Comparison of ENCODE assay signal across 22 cellular contexts in genomic region chr13:51457086-51457485, GRCh38.
"Had no signal": no experiment of that assay in that cellular context is flagged by ENCODE, and none has a peak within 500 bp of the region (broad histone marks: within the 10 kb centered on the region; RNA-seq: fewer than 3 reads in every experiment).

No MANE protein-coding gene starts in this region.

- H3K9me3 Mint-ChIP-seq: stimulated activated memory B cell treated with anti-CD40 and anti-IgM and Interleukin-4, amounts not matched to agents 10 μg/mL and 1 μg/mL and 100 μg/mL, for 72 hours had no signal

- H3K4me2 ChIP-seq: hepatocyte had no signal

- H3K27ac Mint-ChIP-seq: endodermal cell; nephron progenitor cell; stimulated activated memory B cell treated with anti-CD40 and anti-IgM and Interleukin-4, amounts not matched to agents 10 μg/mL and 1 μg/mL and 100 μg/mL, for 72 hours; stimulated activated naive CD8-positive, alpha-beta T cell treated with anti-CD3 and anti-CD28 coated beads, Interleukin-15, Interleukin-2, amounts not matched to agents 100 ng/mL and 50 ng/mL, for 24 hours had no signal

- H2AFZ ChIP-seq: hepatocyte had no signal

- DNase-seq: dermis blood vessel endothelial cell; endodermal cell; foreskin melanocyte; head of caudate nucleus; left colon; left ventricle myocardium superior; mesenchymal stem cell; midbrain; nephron progenitor cell; stimulated activated CD4-positive, alpha-beta T cell treated with anti-CD3 and anti-CD28 coated beads, Interleukin-15, amount 100 ng/mL, for 24 hours; stimulated activated CD4-positive, alpha-beta T cell treated with anti-CD3 and anti-CD28 coated beads, Interleukin-1b, Interleukin-23, amount 100 ng/mL, for 48 hours; stimulated activated CD4-positive, alpha-beta T cell treated with anti-CD3 and anti-CD28 coated beads, Interleukin-4, amount 100 ng/mL, for 24 hours; testis; upper lobe of right lung had no signal

- H3K27ac ChIP-seq: hepatocyte, spleen, testis, tibial nerve, upper lobe of right lung, vagina had no signal

- H3K27me3 ChIP-seq: hepatocyte, spleen, testis, tibial nerve, upper lobe of right lung, vagina had no signal

- H3K27me3 Mint-ChIP-seq: stimulated activated memory B cell treated with anti-CD40 and anti-IgM and Interleukin-4, amounts not matched to agents 10 μg/mL and 1 μg/mL and 100 μg/mL, for 72 hours; stimulated activated naive CD8-positive, alpha-beta T cell treated with anti-CD3 and anti-CD28 coated beads, Interleukin-15, Interleukin-2, amounts not matched to agents 100 ng/mL and 50 ng/mL, for 24 hours had no signal

- ATAC-seq: left colon; left ventricle myocardium superior; sciatic nerve; stimulated activated memory B cell treated with anti-CD40 and anti-IgM and Interleukin-4, amounts not matched to agents 10 μg/mL and 1 μg/mL and 100 μg/mL, for 72 hours; upper lobe of right lung had no signal

- H3K4me3 ChIP-seq: hepatocyte, lung, spleen, testis, tibial nerve, upper lobe of right lung, vagina had no signal

- H3K9me3 ChIP-seq: testis, tibial nerve, upper lobe of right lung, vagina had no signal

- H3K36me3 ChIP-seq: upper lobe of right lung had no signal

- H3K4me3 Mint-ChIP-seq: endodermal cell; nephron progenitor cell; stimulated activated memory B cell treated with anti-CD40 and anti-IgM and Interleukin-4, amounts not matched to agents 10 μg/mL and 1 μg/mL and 100 μg/mL, for 72 hours; stimulated activated naive CD8-positive, alpha-beta T cell treated with anti-CD3 and anti-CD28 coated beads, Interleukin-15, Interleukin-2, amounts not matched to agents 100 ng/mL and 50 ng/mL, for 24 hours had no signal
